In the genomic region with DNA sequence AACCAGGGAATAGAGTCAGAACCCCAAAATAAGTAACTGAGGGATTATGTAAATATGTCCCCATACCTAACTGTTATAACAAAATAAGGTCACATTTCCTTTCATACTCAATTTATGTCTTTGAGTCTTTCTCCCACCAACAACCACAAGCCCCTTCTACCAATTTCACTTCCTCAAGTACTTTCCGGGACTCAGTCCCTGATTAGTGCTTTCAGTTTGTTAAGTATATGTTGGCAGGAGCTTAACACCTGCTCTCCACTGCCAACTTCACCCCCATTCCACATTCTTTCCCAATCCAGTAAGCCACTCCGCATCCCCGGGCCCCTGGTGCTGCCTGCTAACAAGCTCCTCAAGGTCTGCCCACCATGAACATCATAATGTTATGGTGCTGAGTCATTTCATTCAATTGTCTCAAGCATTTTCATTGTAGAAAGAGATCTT, we compare ENCODE assay signal across 11 cellular contexts.
DNase-seq lines count a peak whose midpoint lies in the region; ATAC-seq and TF ChIP-seq lines count a peak whose summit lies in the region.
"Had no signal": no experiment of that assay in that cellular context is flagged by ENCODE, and none has a peak within 500 bp of the region (broad histone marks: within the 10 kb centered on the region; RNA-seq: fewer than 3 reads in every experiment).

No MANE protein-coding gene starts in this region.

- TF ChIP-seq CTCF in mucosa of descending colon (IDR thresholded peaks at IDR 0.05) (no peak), tibial nerve (IDR thresholded peaks at IDR 0.05) (no peak)

- 64 to 65% methylated on average over 3 of the region's 3 CpGs for WGBS in tibial nerve, 2 donors

- no peak for TF ChIP-seq POLR2A in tibial nerve (IDR thresholded peaks at IDR 0.05)

- H3K36me3 ChIP-seq in mucosa of descending colon (ENCODE audit: low read depth) (no peaks in the 10 kb centered on the region), tibial nerve (no peaks in the 10 kb centered on the region)

- DNase-seq in KBM-7 (peak; percentile 8), mucosa of descending colon (no peak), GDM1 (lab: John Stamatoyannopoulos, UW) (no peak), OCI-M2 (lab: John Stamatoyannopoulos, UW; ENCODE audit: unreplicated experiment) (no peak), tibial nerve (ENCODE audit: low spot score in 2 of 2) (no peak)
- no peak for DNase-seq in stimulated activated naive CD8-positive, alpha-beta T cell treated with anti-CD3 and anti-CD28 coated beads, Interleukin-15, Interleukin-2, amounts not matched to agents 100 U/mL and 50 U/mL, for 24 hours
- DNase-seq: caudate nucleus, immature natural killer cell, NCI-H1048 had no signal

- in situ Hi-C loops in KBM-7 (cut with MboI; ENCODE audit: low pct_unique_long_range_greater_than_20kb, low sequenced_read_pairs): no loop called here

- TF ChIP-seq EP300 in tibial nerve (IDR thresholded peaks at IDR 0.05): no peak

- intact Hi-C loops in mucosa of descending colon (cut with DNase I, micrococcal nuclease): no loop called here

- H3K27me3 ChIP-seq in tibial nerve: no peaks in the 10 kb centered on the region

- no peak overlapping the region for H3K4me3 ChIP-seq in mucosa of descending colon
- H3K4me3 ChIP-seq in tibial nerve: no peak overlapping the region

- H3K27ac ChIP-seq in tibial nerve: no peak overlapping the region

- ATAC-seq in GM19023 (IDR thresholded peaks at IDR 0.05; ENCODE audit: unreplicated experiment): peak; percentile 97
- peak; percentile 98 for ATAC-seq in HG02678 (IDR thresholded peaks at IDR 0.05; ENCODE audit: unreplicated experiment)
- peak; percentile 32 for ATAC-seq in mucosa of descending colon
- ATAC-seq in stimulated activated naive CD8-positive, alpha-beta T cell treated with anti-CD3 and anti-CD28 coated beads, Interleukin-15, Interleukin-2, amounts not matched to agents 100 U/mL and 50 U/mL, for 24 hours: no peak

- H3K4me1 ChIP-seq in mucosa of descending colon (ENCODE audit: low read depth) (no peaks in the 10 kb centered on the region), tibial nerve (no peaks in the 10 kb centered on the region)

- H3K9me3 ChIP-seq in mucosa of descending colon: peaks cover 2% of the 10 kb centered on the region
- H3K9me3 ChIP-seq in tibial nerve: peaks cover 0 to 46% (median 8%) of the 10 kb centered on the region in 4 donors
